In the genomic region with DNA sequence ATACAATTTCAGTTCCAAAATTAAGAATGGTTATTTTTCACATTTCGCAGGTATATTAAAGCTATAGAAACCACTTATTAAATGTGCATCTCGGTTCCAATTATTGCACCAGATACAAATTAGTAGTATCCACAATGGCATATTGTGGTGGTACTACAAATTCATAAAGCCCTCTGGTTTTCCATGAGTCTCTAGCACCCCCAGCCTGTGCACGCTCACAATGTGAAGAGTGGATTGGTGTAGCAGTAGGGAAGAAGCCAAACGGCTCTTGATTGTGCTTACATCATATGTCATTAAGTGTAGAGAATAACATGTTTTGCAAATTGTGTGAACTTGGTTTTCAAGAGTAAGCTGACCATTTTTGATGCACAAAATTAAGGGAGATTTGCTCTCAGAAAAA, we compare ENCODE assay signal across 17 cellular contexts. TPM values are rescaled to one million over a fixed set of nuclear protein-coding genes. Genes with fewer than 3 reads are reported as not detected.
A peak's percentile ranks its signal among the peaks of the same experiment; 100 is the strongest.
DNase-seq lines count a peak whose midpoint lies in the region; ATAC-seq and TF ChIP-seq lines count a peak whose summit lies in the region.
"Had no signal": no experiment of that assay in that cellular context is flagged by ENCODE, and none has a peak within 500 bp of the region (broad histone marks: within the 10 kb centered on the region; RNA-seq: fewer than 3 reads in every experiment).

No MANE protein-coding gene starts in this region.

- no peak overlapping the region for H3K4me3 ChIP-seq in BLaER1 treated with 17β-estradiol and CSF1 and Interleukin-3, amounts not matched to agents 10 nM and 100 nM
- H3K4me3 ChIP-seq in MM.1S (ENCODE audit: low read length) = peak overlapping the region; percentile 54; the same call in 1 of the 2 replicates

- H3K4me3 Mint-ChIP-seq in T-cell = no peak overlapping the region

- no peaks in the 10 kb centered on the region for H3K79me2 ChIP-seq in MM.1S (ENCODE audit: low read length)

- H3K36me3 ChIP-seq in BLaER1 treated with 17β-estradiol and CSF1 and Interleukin-3, amounts not matched to agents 10 nM and 100 nM = no peaks in the 10 kb centered on the region
- no peaks in the 10 kb centered on the region for H3K36me3 ChIP-seq in MM.1S (replicated peaks; ENCODE audit: insufficient read depth, low read length)
- H3K36me3 ChIP-seq: heart left ventricle had no signal

- no peaks in the 10 kb centered on the region for H3K9me2 ChIP-seq in MM.1S (replicated peaks; ENCODE audit: insufficient read depth, low read length)

- H3K4me2 ChIP-seq in BLaER1 treated with 17β-estradiol and CSF1 and Interleukin-3, amounts not matched to agents 10 nM and 100 nM = peak overlapping the region in 9 of 11 experiments; percentile 75 to 99 (median 90); a peak in 12 of 22 replicates
- H3K4me2 ChIP-seq in MM.1S (ENCODE audit: low read depth, low read length) = peak overlapping the region; percentile 48; the same call in 1 of the 2 replicates
- H3K4me2 ChIP-seq: KMS-11 had no signal

- H3K27me3 ChIP-seq in BLaER1 treated with 17β-estradiol and CSF1 and Interleukin-3, amounts not matched to agents 10 nM and 100 nM = peaks cover 0 to 18% (median 10%) of the 10 kb centered on the region in 11 experiments; a peak in 14 of 22 replicates
- H3K27me3 ChIP-seq in MM.1S (replicated peaks; ENCODE audit: insufficient read depth, low read length) = no peaks in the 10 kb centered on the region

- H3K9me3 ChIP-seq in BLaER1 treated with 17β-estradiol and CSF1 and Interleukin-3, amounts not matched to agents 10 nM and 100 nM (replicated peaks in 1 of 11) = no peaks in the 10 kb centered on the region
- no peaks in the 10 kb centered on the region for H3K9me3 ChIP-seq in MM.1S (replicated peaks; ENCODE audit: insufficient read depth, low read length)
- H3K9me3 ChIP-seq: heart left ventricle had no signal

- TF ChIP-seq CTCF in MM.1S (IDR thresholded peaks at IDR 0.05; ENCODE audit: low read length) = no peak

- H3K27ac Mint-ChIP-seq in T-cell = no peak overlapping the region
- H3K27ac Mint-ChIP-seq: activated naive CD4-positive, alpha-beta T cell treated with anti-CD3 and anti-CD28 coated beads, Interleukin-2, amount 50 U/mL, for 72 hours; CD4-positive, alpha-beta memory T cell had no signal

- no peak overlapping the region for H3K27ac ChIP-seq in BLaER1 treated with 17β-estradiol and CSF1 and Interleukin-3, amounts not matched to agents 10 nM and 100 nM
- H3K27ac ChIP-seq in MM.1S (ENCODE audit: low read length) = no peak overlapping the region
- H3K27ac ChIP-seq: heart left ventricle, KMS-11, skin epidermis had no signal

- H3K9ac ChIP-seq in BLaER1 treated with 17β-estradiol and CSF1 and Interleukin-3, amounts not matched to agents 10 nM and 100 nM = no peak overlapping the region
- no peak overlapping the region for H3K9ac ChIP-seq in MM.1S (ENCODE audit: low read length)
- H3K9ac ChIP-seq: KMS-11 had no signal

- H4K20me1 ChIP-seq in BLaER1 treated with 17β-estradiol and CSF1 and Interleukin-3, amounts not matched to agents 10 nM and 100 nM = no peaks in the 10 kb centered on the region
- H4K20me1 ChIP-seq in MM.1S (ENCODE audit: insufficient read depth, low read length) = no peaks in the 10 kb centered on the region

- H2AFZ ChIP-seq in MM.1S (ENCODE audit: low read length) = no peak overlapping the region

- peaks cover 0 to 21% (median 17%) of the 10 kb centered on the region in 10 experiments; a peak in 18 of 20 replicates for H3K4me1 ChIP-seq in BLaER1 treated with 17β-estradiol and CSF1 and Interleukin-3, amounts not matched to agents 10 nM and 100 nM
- no peaks in the 10 kb centered on the region for H3K4me1 ChIP-seq in MM.1S (ENCODE audit: low read length)

- H3F3A ChIP-seq in MM.1S (ENCODE audit: insufficient read depth, low read length) = no peaks in the 10 kb centered on the region

- no peaks in the 10 kb centered on the region for H3K36me3 Mint-ChIP-seq in T-cell
- H3K36me3 Mint-ChIP-seq: CD4-positive, alpha-beta memory T cell had no signal

- POLR2A ChIA-PET in T-cell (lab: Charles Lee) = no interaction called here

- peaks cover 5 to 14% (median 14%) of the 10 kb centered on the region in 3 donors for H3K4me1 Mint-ChIP-seq in T-cell

- H3K9me3 Mint-ChIP-seq in T-cell = no peaks in the 10 kb centered on the region
- H3K9me3 Mint-ChIP-seq: activated naive CD4-positive, alpha-beta T cell treated with anti-CD3 and anti-CD28 coated beads, Interleukin-2, amount 50 U/mL, for 72 hours had no signal

- DNase-seq in MM.1S (no peak), SK-N-DZ (ENCODE audit: low spot score) (peak; percentile 44), left kidney (ENCODE audit: low read depth, low spot score) (peak; percentile 20), T-cell (no peak), AG08395 (ENCODE audit: low spot score) (no peak)
- DNase-seq: CD4-positive, alpha-beta memory T cell; effector memory CD4-positive, alpha-beta T cell; HCEC 1CT; T-helper 2 cell had no signal

- peaks cover 21 to 27% of the 10 kb centered on the region in 2 donors for H3K27me3 Mint-ChIP-seq in T-cell

- CTCF ChIA-PET in T-cell (lab: Charles Lee) = no interaction called here

- ATAC-seq in T-cell (replicated peaks in 1 of 4) (no peak), GM19452 (IDR thresholded peaks at IDR 0.05; ENCODE audit: unreplicated experiment) (no peak), HG03039 (IDR thresholded peaks at IDR 0.05; ENCODE audit: unreplicated experiment) (no peak)
- ATAC-seq: activated naive CD4-positive, alpha-beta T cell treated with anti-CD3 and anti-CD28 coated beads, Interleukin-2, amount 50 U/mL, for 72 hours had no signal

RNA-seq across cellular contexts. Expression of a gene that starts 1.9 kb away (rescaled TPM):
- polyA plus RNA-seq in SK-N-DZ (2014; cell fraction: cytosol; rRNA removed) = not detected in 2 replicates
- not detected in 2 replicates for polyA plus RNA-seq in SK-N-DZ (2014; cell fraction: nucleus; rRNA removed)
- not detected for total RNA-seq in T-cell
- total RNA-seq: activated CD8-positive, alpha-beta memory T cell treated with anti-CD3 and anti-CD28 coated beads for 36 hours; activated naive CD4-positive, alpha-beta T cell treated with anti-CD3 and anti-CD28 coated beads, Interleukin-2, amount 50 U/mL, for 72 hours; CD4-positive, alpha-beta memory T cell had no signal
- polyA plus RNA-seq: CD4-positive, alpha-beta memory T cell had no signal

Comparison
In these comparisons a context has a peak if more than half of its experiments do, and no peak if none do; other contexts are left out.
1. DNase-seq: peak in SK-N-DZ (single experiment) and left kidney (single experiment); none in MM.1S (single experiment), T-cell (0 of 34) and AG08395 (single experiment).